In genomic region chr4:147363514-147363913, GRCh38 we compare ENCODE assay signal across 23 cellular contexts.
DNase-seq lines count a peak whose midpoint lies in the region; TF ChIP-seq lines count a peak whose summit lies in the region.
"Had no signal": no experiment of that assay in that cellular context is flagged by ENCODE, and none has a peak within 500 bp of the region (broad histone marks: within the 10 kb centered on the region; RNA-seq: fewer than 3 reads in every experiment).

No MANE protein-coding gene starts in this region.

- no peak overlapping the region for H4K91ac ChIP-seq in trophoblast cell (ENCODE audit: low read depth, low read length)

- H4K12ac ChIP-seq in trophoblast cell (ENCODE audit: low read depth, low read length) = no peak overlapping the region

- peaks cover 1% of the 10 kb centered on the region for H3K79me2 ChIP-seq in trophoblast cell (ENCODE audit: control insufficient read depth, insufficient read depth, low read length, poor library complexity)

- H3K27me3 ChIP-seq in breast epithelium (no peaks in the 10 kb centered on the region), trophoblast cell (ENCODE audit: insufficient read depth, low read length) (no peaks in the 10 kb centered on the region), vagina (no peaks in the 10 kb centered on the region)
- H3K27me3 ChIP-seq: BE2C had no signal

- no peak overlapping the region for H3K9ac ChIP-seq in trophoblast cell (ENCODE audit: low read length)

- H3K9me3 ChIP-seq in breast epithelium (no peaks in the 10 kb centered on the region), trophoblast cell (ENCODE audit: insufficient read depth, low read depth, low read length) (no peaks in the 10 kb centered on the region), vagina (no peaks in the 10 kb centered on the region)
- H3K9me3 ChIP-seq: BE2C, Caco-2 had no signal

- H2BK5ac ChIP-seq in trophoblast cell (ENCODE audit: low read depth, low read length, poor library complexity) = no peak overlapping the region

- H3K4me2 ChIP-seq in trophoblast cell (ENCODE audit: low read length) = no peak overlapping the region

- H3K27ac ChIP-seq in breast epithelium (peak overlapping the region; percentile 12 to 88), epithelial cell of prostate (peak overlapping the region; percentile 89), trophoblast cell (ENCODE audit: low read depth, low read length) (no peak overlapping the region), vagina (peak overlapping the region; percentile 82)

- no peaks in the 10 kb centered on the region for H3K27me3 Mint-ChIP-seq in MCF 10A (ENCODE audit: insufficient read depth, unreplicated experiment)
- H3K27me3 Mint-ChIP-seq: activated CD4-positive, alpha-beta memory T cell treated with anti-CD3 and anti-CD28 coated beads for 36 hours; activated naive CD8-positive, alpha-beta T cell treated with anti-CD3 and anti-CD28 coated beads, Interleukin-2, amount 10 ng/mL, durations not matched to agents 7 days and 5 days; stimulated activated naive B cell treated with anti-CD40 and anti-IgM and Interleukin-4, amounts not matched to agents 10 μg/mL and 1 μg/mL and 100 μg/mL, for 72 hours had no signal

- H3K36me3 Mint-ChIP-seq in MCF 10A (ENCODE audit: insufficient read depth, unreplicated experiment) = no peaks in the 10 kb centered on the region
- H3K36me3 Mint-ChIP-seq: activated CD4-positive, alpha-beta memory T cell treated with anti-CD3 and anti-CD28 coated beads for 36 hours; activated naive CD8-positive, alpha-beta T cell treated with anti-CD3 and anti-CD28 coated beads, Interleukin-2, amount 10 ng/mL, durations not matched to agents 7 days and 5 days; brain; stimulated activated naive B cell treated with anti-CD40 and anti-IgM and Interleukin-4, amounts not matched to agents 10 μg/mL and 1 μg/mL and 100 μg/mL, for 72 hours; WTC11 had no signal

- no peak overlapping the region for H4K8ac ChIP-seq in trophoblast cell (ENCODE audit: low read depth, low read length)

- TF ChIP-seq POLR2A in breast epithelium (IDR thresholded peaks at IDR 0.05) (no peak), vagina (IDR thresholded peaks at IDR 0.05) (no peak)

- no TSS peak for BruUV-seq in MCF 10A (replicated peaks; lab: Mats Ljungman, UMichigan)

- no peak overlapping the region for H3K14ac ChIP-seq in trophoblast cell (ENCODE audit: low read length)

- CTCF ChIA-PET in MCF 10A (lab: Yijun Ruan, JAX) (interaction anchor here (1.3 kb wide), 1 partner anchor 226 kb away, joined by 3 read pairs; no protein-coding TSS in a partner anchor), HEK293T (lab: Yijun Ruan, JAX) (no interaction called here)

- no peak overlapping the region for H3K4me3 Mint-ChIP-seq in MCF 10A (ENCODE audit: unreplicated experiment)
- H3K4me3 Mint-ChIP-seq: activated CD4-positive, alpha-beta memory T cell treated with anti-CD3 and anti-CD28 coated beads for 36 hours; activated naive CD8-positive, alpha-beta T cell treated with anti-CD3 and anti-CD28 coated beads, Interleukin-2, amount 10 ng/mL, durations not matched to agents 7 days and 5 days; brain; neural crest cell; stimulated activated naive B cell treated with anti-CD40 and anti-IgM and Interleukin-4, amounts not matched to agents 10 μg/mL and 1 μg/mL and 100 μg/mL, for 72 hours; WTC11 had no signal

- no peak for TF ChIP-seq CTCF in breast epithelium (IDR thresholded peaks at IDR 0.05)
- TF ChIP-seq CTCF in MCF 10A (IDR thresholded peaks at IDR 0.05; ENCODE audit: unreplicated experiment) = no peak
- no peak for TF ChIP-seq CTCF in vagina (IDR thresholded peaks at IDR 0.05)

- no peak for DNase-seq in breast epithelium (ENCODE audit: low spot score in 2 of 2)
- DNase-seq in MCF 10A (ENCODE audit: unreplicated experiment) = no peak
- no peak for DNase-seq in epithelial cell of prostate (ENCODE audit: low read depth, low spot score)
- DNase-seq in trophoblast cell = no peak
- DNase-seq in vagina (ENCODE audit: extremely low spot score in 2 of 2) = no peak
- no peak for DNase-seq in HEK293T (ENCODE audit: extremely low spot score)
- DNase-seq in mucosa of gallbladder (ENCODE audit: low spot score) = no peak
- DNase-seq in pons (ENCODE audit: low spot score) = no peak
- DNase-seq: activated CD4-positive, alpha-beta memory T cell treated with anti-CD3 and anti-CD28 coated beads for 36 hours; activated effector memory CD4-positive, alpha-beta T cell treated with Interleukin-2 at 50 U/mL for 16 hours; activated naive CD8-positive, alpha-beta T cell treated with anti-CD3 and anti-CD28 coated beads, Interleukin-2, amount 10 ng/mL, durations not matched to agents 7 days and 5 days; Caco-2; cortex of kidney; midbrain; NCI-H1436 treated with DMSO at 0.1 percent for 48 hours; NK-92 treated with Interleukin-12 subunit alpha and Interleukin-12 subunit beta, amount 100 ng/mL, for 24 hours; stimulated activated naive B cell treated with anti-CD40 and anti-IgM and Interleukin-4, amounts not matched to agents 10 μg/mL and 1 μg/mL and 100 μg/mL, for 72 hours had no signal

- H2BK12ac ChIP-seq in trophoblast cell (ENCODE audit: low read length) = peak overlapping the region; percentile 42

- peaks cover 48% of the 10 kb centered on the region for H3K4me1 Mint-ChIP-seq in MCF 10A (ENCODE audit: insufficient read depth, unreplicated experiment)
- H3K4me1 Mint-ChIP-seq: activated naive CD8-positive, alpha-beta T cell treated with anti-CD3 and anti-CD28 coated beads, Interleukin-2, amount 10 ng/mL, durations not matched to agents 7 days and 5 days; stimulated activated naive B cell treated with anti-CD40 and anti-IgM and Interleukin-4, amounts not matched to agents 10 μg/mL and 1 μg/mL and 100 μg/mL, for 72 hours; WTC11 had no signal

- POLR2A ChIA-PET in MCF 10A (lab: Yijun Ruan, JAX) (no interaction called here), HEK293T (lab: Yijun Ruan, JAX) (no interaction called here)

- intact Hi-C loops in breast epithelium (cut with DNase I; ENCODE audit: low total_unique reads) = no loop called here
- intact Hi-C loops in MCF 10A (cut with micrococcal nuclease) = no loop called here
- intact Hi-C loops in vagina (cut with DNase I) = no loop called here

- no CpG with 5 or more reads among the region's 2 CpGs for WGBS in trophoblast cell (ENCODE audit: extremely low coverage, insufficient coverage, insufficient read length)

- H3K79me1 ChIP-seq in trophoblast cell (ENCODE audit: low read length) = peaks cover 14% of the 10 kb centered on the region

- no peak overlapping the region for H3K18ac ChIP-seq in trophoblast cell (ENCODE audit: low read length)

- H2AK5ac ChIP-seq in trophoblast cell (ENCODE audit: low read length) = no peak overlapping the region

- H2BK120ac ChIP-seq in trophoblast cell (ENCODE audit: insufficient read depth, low read length, poor library complexity) = no peak overlapping the region

- no peak overlapping the region for H3K27ac Mint-ChIP-seq in MCF 10A (ENCODE audit: low read depth, unreplicated experiment)
- H3K27ac Mint-ChIP-seq: activated CD4-positive, alpha-beta memory T cell treated with anti-CD3 and anti-CD28 coated beads for 36 hours; activated naive CD8-positive, alpha-beta T cell treated with anti-CD3 and anti-CD28 coated beads, Interleukin-2, amount 10 ng/mL, durations not matched to agents 7 days and 5 days; stimulated activated naive B cell treated with anti-CD40 and anti-IgM and Interleukin-4, amounts not matched to agents 10 μg/mL and 1 μg/mL and 100 μg/mL, for 72 hours; WTC11 had no signal

- no peaks in the 10 kb centered on the region for H3K36me3 ChIP-seq in breast epithelium
- H3K36me3 ChIP-seq in trophoblast cell (ENCODE audit: control insufficient read depth in 1 of 2, insufficient read depth in 2 of 2, low read length in 2 of 2) = no peaks in the 10 kb centered on the region
- H3K36me3 ChIP-seq in vagina = no peaks in the 10 kb centered on the region
- H3K36me3 ChIP-seq: BE2C had no signal

- H3K9me3 Mint-ChIP-seq in MCF 10A (ENCODE audit: unreplicated experiment) = peaks cover 8% of the 10 kb centered on the region
- H3K9me3 Mint-ChIP-seq: activated CD4-positive, alpha-beta memory T cell treated with anti-CD3 and anti-CD28 coated beads for 36 hours; activated naive CD8-positive, alpha-beta T cell treated with anti-CD3 and anti-CD28 coated beads, Interleukin-2, amount 10 ng/mL, durations not matched to agents 7 days and 5 days; neural crest cell had no signal

- H3K23ac ChIP-seq in trophoblast cell (ENCODE audit: low read length) = no peak overlapping the region

- no peak overlapping the region for H3K4ac ChIP-seq in trophoblast cell (ENCODE audit: low read depth, low read length)

- no peaks in the 10 kb centered on the region for H3K4me1 ChIP-seq in breast epithelium
- peaks cover 4 to 6% of the 10 kb centered on the region in 2 experiments for H3K4me1 ChIP-seq in trophoblast cell (ENCODE audit: control insufficient read depth in 1 of 2, insufficient read depth in 2 of 2, low read length in 2 of 2)
- peaks cover 32% of the 10 kb centered on the region for H3K4me1 ChIP-seq in vagina
- H3K4me1 ChIP-seq: Caco-2 had no signal

- H3K4me3 ChIP-seq in breast epithelium (no peak overlapping the region), trophoblast cell (ENCODE audit: low read depth, low read length) (no peak overlapping the region), vagina (no peak overlapping the region)
- H3K4me3 ChIP-seq: K562, skin epidermis had no signal

- H2AFZ ChIP-seq in trophoblast cell (ENCODE audit: insufficient read depth, low read length, poor library complexity) = no peak overlapping the region

TF ChIP-seq in HEK293T, 16 proteins besides CTCF, POLR2A, EP300 and RAD21:
- no peak for TF ChIP-seq SP1 (IDR thresholded peaks at IDR 0.05)
- no peak for TF ChIP-seq FOXK2 (IDR thresholded peaks at IDR 0.05)
- TF ChIP-seq BHLHE40 (IDR thresholded peaks at IDR 0.05; ENCODE audit: borderline replicate concordance) = no peak
- TF ChIP-seq L3MBTL2 (conservative IDR thresholded peaks at IDR 0.05) = no peak
- no peak for TF ChIP-seq CTBP1 (IDR thresholded peaks at IDR 0.05; ENCODE audit: borderline replicate concordance)
- no peak for TF ChIP-seq HDGF (IDR thresholded peaks at IDR 0.05; ENCODE audit: borderline replicate concordance)
- no peak for TF ChIP-seq TARDBP (IDR thresholded peaks at IDR 0.05)
TF ChIP-seq in HEK293T: peak in this region for 0.
